In genomic region chr14:85234626-85235025, GRCh38 we compare ENCODE assay signal across 31 cellular contexts.
DNase-seq lines count a peak whose midpoint lies in the region; ATAC-seq, FAIRE-seq and TF ChIP-seq lines count a peak whose summit lies in the region.
"Had no signal": no experiment of that assay in that cellular context is flagged by ENCODE, and none has a peak within 500 bp of the region (broad histone marks: within the 10 kb centered on the region; RNA-seq: fewer than 3 reads in every experiment).

No MANE protein-coding gene starts in this region.

- 0 out of 4 replicates have a peak overlapping the region, but pooled peaks of 1 of the 2 experiments have one; percentile 9 for H4K8ac ChIP-seq in IMR-90 (ENCODE audit: low read depth in 2 of 2, low read length in 2 of 2)

- intact Hi-C loops in IMR-90 (cut with micrococcal nuclease), result no loop called here

- H3K27ac ChIP-seq in IMR-90 (ENCODE audit: insufficient read depth, low read length), result no peak overlapping the region
- H3K27ac ChIP-seq in astrocyte (ENCODE audit: low read depth, low read length), result no peak overlapping the region
- H3K27ac ChIP-seq: prostate gland, right lobe of liver, thoracic aorta, vagina had no signal

- no peak for TF ChIP-seq POLR2A in IMR-90 (IDR thresholded peaks at IDR 0.05; ENCODE audit: low read depth, low read length)

- dilution Hi-C loops in IMR-90 (cut with HindIII; ENCODE audit: low sequenced_read_pairs, unreplicated experiment), result no loop called here

- H3K4me3 Mint-ChIP-seq in astrocyte (ENCODE audit: unreplicated experiment) (no peak overlapping the region), endothelial cell (ENCODE audit: unreplicated experiment) (no peak overlapping the region)
- H3K4me3 Mint-ChIP-seq: activated T-cell treated with anti-CD3 and anti-CD28 coated beads, Interleukin-2, amount 50 U/mL, for 72 hours; CD14-positive monocyte; IgD-negative memory B cell; naive thymus-derived CD4-positive, alpha-beta T cell; stimulated activated naive CD8-positive, alpha-beta T cell treated with anti-CD3 and anti-CD28 coated beads, Interleukin-15, amount 100 ng/mL, for 72 hours had no signal

- no peak overlapping the region for H3K56ac ChIP-seq in IMR-90 (ENCODE audit: extremely low read depth, insufficient read depth, low read length)

- peaks cover 15% of the 10 kb centered on the region for H3K4me1 Mint-ChIP-seq in astrocyte (ENCODE audit: low read depth, unreplicated experiment)
- H3K4me1 Mint-ChIP-seq in endothelial cell (ENCODE audit: unreplicated experiment), result no peaks in the 10 kb centered on the region
- H3K4me1 Mint-ChIP-seq: CD14-positive monocyte; IgD-negative memory B cell; naive thymus-derived CD4-positive, alpha-beta T cell; stimulated activated naive CD8-positive, alpha-beta T cell treated with anti-CD3 and anti-CD28 coated beads, Interleukin-15, amount 100 ng/mL, for 72 hours had no signal

- H3K27me3 Mint-ChIP-seq in astrocyte (ENCODE audit: low read depth, unreplicated experiment) (no peaks in the 10 kb centered on the region), endothelial cell (ENCODE audit: unreplicated experiment) (no peaks in the 10 kb centered on the region)
- H3K27me3 Mint-ChIP-seq: IgD-negative memory B cell; naive thymus-derived CD4-positive, alpha-beta T cell; stimulated activated naive CD8-positive, alpha-beta T cell treated with anti-CD3 and anti-CD28 coated beads, Interleukin-15, amount 100 ng/mL, for 72 hours had no signal

- H2BK15ac ChIP-seq in IMR-90 (ENCODE audit: low read depth, low read length), result peak overlapping the region; percentile 7; the same call in 1 of the 3 replicates

- H3K79me1 ChIP-seq in IMR-90 (ENCODE audit: low read depth in 1 of 2, low read length in 2 of 2), result no peaks in the 10 kb centered on the region

- no peaks in the 10 kb centered on the region for H3K36me3 Mint-ChIP-seq in astrocyte (ENCODE audit: low read depth, unreplicated experiment)
- no peaks in the 10 kb centered on the region for H3K36me3 Mint-ChIP-seq in endothelial cell (ENCODE audit: low read depth, unreplicated experiment)
- H3K36me3 Mint-ChIP-seq: CD14-positive monocyte; IgD-negative memory B cell; naive thymus-derived CD4-positive, alpha-beta T cell had no signal

- no peak for ATAC-seq in IMR-90 (ENCODE audit: low read depth)
- ATAC-seq in GM19023 (IDR thresholded peaks at IDR 0.05; ENCODE audit: unreplicated experiment), result no peak
- ATAC-seq in HG02588 (IDR thresholded peaks at IDR 0.05; ENCODE audit: unreplicated experiment), result no peak
- ATAC-seq: activated CD4-positive, CD25-positive, alpha-beta regulatory T cell treated with anti-CD3 and anti-CD28 coated beads, Interleukin-2, amount 50 U/mL, for 24 hours; activated T-cell treated with anti-CD3 and anti-CD28 coated beads, Interleukin-2, amount 50 U/mL, for 72 hours; left ventricle myocardium superior; naive thymus-derived CD4-positive, alpha-beta T cell; right lobe of liver; stimulated activated naive CD8-positive, alpha-beta T cell treated with anti-CD3 and anti-CD28 coated beads, Interleukin-15, amount 100 ng/mL, for 72 hours had no signal

- H3K9me1 ChIP-seq in IMR-90 (ENCODE audit: insufficient read depth, low read length), result peaks cover 3% of the 10 kb centered on the region; the same call in 1 of the 2 replicates

- no TSS peak for BruUV-seq in IMR-90 (replicated peaks; lab: Mats Ljungman, UMichigan)

- peak overlapping the region; percentile 58; the same call in 1 of the 2 replicates for H3K4ac ChIP-seq in IMR-90 (ENCODE audit: low read depth, low read length)

- no peak overlapping the region for H2AK9ac ChIP-seq in IMR-90 (replicated peaks; ENCODE audit: low read depth, low read length, poor library complexity)

- H4K20me1 ChIP-seq in IMR-90 (ENCODE audit: insufficient read depth, low read length) (no peaks in the 10 kb centered on the region), astrocyte (ENCODE audit: insufficient read depth, low read length) (no peaks in the 10 kb centered on the region)

- 0 out of 2 replicates have a peak overlapping the region, but pooled peaks have one; percentile 13 for H2BK20ac ChIP-seq in IMR-90 (ENCODE audit: low read depth, low read length)

- CTCF ChIA-PET in IMR-90 (lab: Yijun Ruan, JAX), result interaction anchor here (0.9 kb wide), 1 partner anchor 10 kb away, joined by 3 read pairs; no protein-coding TSS in a partner anchor

- H4K5ac ChIP-seq in IMR-90 (ENCODE audit: low read depth, low read length), result no peak overlapping the region

- H3K4me3 ChIP-seq in IMR-90 (ENCODE audit: insufficient read depth, low read depth, low read length) (no peak overlapping the region), astrocyte (ENCODE audit: insufficient read depth, low read depth, low read length) (no peak overlapping the region)
- H3K4me3 ChIP-seq: prostate gland, right lobe of liver, thoracic aorta, vagina had no signal

- no peak for FAIRE-seq in astrocyte (lab: Jason Lieb, UNC)
- FAIRE-seq: GM19239 had no signal

- peak overlapping the region; percentile 20; the same call in 1 of the 2 replicates for H4K91ac ChIP-seq in IMR-90 (ENCODE audit: insufficient read depth, low read depth, low read length)

- H3K79me2 ChIP-seq in astrocyte (ENCODE audit: insufficient read depth, low read length), result no peaks in the 10 kb centered on the region

- H3K18ac ChIP-seq in IMR-90 (ENCODE audit: low read depth, low read length), result no peak overlapping the region; the same call in 1 of the 2 replicates

- H3K14ac ChIP-seq in IMR-90 (replicated peaks; ENCODE audit: low read depth, low read length), result peak overlapping the region; percentile 53; the same call in 1 of the 2 replicates

- no peak overlapping the region for H3K9ac ChIP-seq in IMR-90 (ENCODE audit: low read depth, low read length)
- H3K9ac ChIP-seq in astrocyte (ENCODE audit: low read length), result no peak overlapping the region

- no peak for TF ChIP-seq RAD21 in IMR-90 (IDR thresholded peaks at IDR 0.05; ENCODE audit: low read length)

- POLR2A ChIA-PET in IMR-90 (lab: Charles Lee; ENCODE audit: unreplicated experiment), result no interaction called here

- TF ChIP-seq CTCF in IMR-90 (conservative IDR thresholded peaks at IDR 0.05; ENCODE audit: low read depth, low read length) (no peak), astrocyte (IDR thresholded peaks at IDR 0.05; ENCODE audit: insufficient read depth, low read depth, low read length) (no peak), endothelial cell (IDR thresholded peaks at IDR 0.05; ENCODE audit: unreplicated experiment) (no peak)

- no peaks in the 10 kb centered on the region for H3K36me3 ChIP-seq in IMR-90 (ENCODE audit: control insufficient read depth, insufficient read depth, low read length)
- no peaks in the 10 kb centered on the region for H3K36me3 ChIP-seq in astrocyte (ENCODE audit: insufficient read depth, low read length)
- H3K36me3 ChIP-seq: prostate gland, right lobe of liver, thoracic aorta, vagina had no signal

- H2AK5ac ChIP-seq in IMR-90 (ENCODE audit: low read depth, low read length), result peak overlapping the region; percentile 77

- H3K9me3 Mint-ChIP-seq in astrocyte (ENCODE audit: unreplicated experiment), result no peaks in the 10 kb centered on the region
- H3K9me3 Mint-ChIP-seq in endothelial cell (ENCODE audit: unreplicated experiment), result no peaks in the 10 kb centered on the region

- no CpG with 5 or more reads among the region's 6 CpGs for WGBS in IMR-90 (ENCODE audit: extremely low coverage in 2 of 2, insufficient read length in 1 of 2), 2 experiments

- peaks cover 4% of the 10 kb centered on the region; the same call in 1 of the 2 replicates for H3K4me1 ChIP-seq in IMR-90 (ENCODE audit: control insufficient read depth, insufficient read depth, low read length)
- peaks cover 6% of the 10 kb centered on the region for H3K4me1 ChIP-seq in astrocyte (ENCODE audit: insufficient read depth, low read length)
- H3K4me1 ChIP-seq: prostate gland, right lobe of liver, vagina had no signal

- H3K27me3 ChIP-seq in IMR-90 (ENCODE audit: control insufficient read depth, insufficient read depth, low read length), result no peaks in the 10 kb centered on the region
- H3K27me3 ChIP-seq in astrocyte (ENCODE audit: insufficient read depth, low read length), result no peaks in the 10 kb centered on the region
- H3K27me3 ChIP-seq: right lobe of liver, vagina had no signal

- H2BK5ac ChIP-seq in IMR-90 (ENCODE audit: low read depth, low read length, poor library complexity, severe bottlenecking), result peak overlapping the region; percentile 42

- in situ Hi-C loops in IMR-90 (cut with MboI; ENCODE audit: low sequenced_read_pairs), result no loop called here

- DNase-seq in ELR (ENCODE audit: low read depth) (peak; percentile 44), IMR-90 (no peak), astrocyte (ENCODE audit: low read depth) (no peak), kidney tubule cell (ENCODE audit: low spot score) (peak; percentile 63), GM03348 (ENCODE audit: low spot score) (no peak), endothelial cell (ENCODE audit: low spot score) (no peak)
- DNase-seq: activated CD4-positive, alpha-beta T cell treated with anti-CD3 and anti-CD28 coated beads, Interleukin-2, amount 50 U/mL, for 4 hours; activated T-cell treated with anti-CD3 and anti-CD28 coated beads, Interleukin-2, amount 50 U/mL, for 72 hours; Calu3; DND-41; glutamatergic neuron; left ventricle myocardium superior; naive thymus-derived CD4-positive, alpha-beta T cell; NCI-H1048; NCI-H2107; NCI-H510A; occipital lobe; right lobe of liver; stimulated activated CD4-positive, alpha-beta T cell treated with anti-CD3 and anti-CD28 coated beads, Interleukin-12 subunit alpha, Interleukin-12 subunit beta, amount 100 ng/mL, for 4 hours; stimulated activated CD4-positive, alpha-beta T cell treated with anti-CD3 and anti-CD28 coated beads, Interleukin-2, amount 100 ng/mL, for 48 hours; stimulated activated naive CD8-positive, alpha-beta T cell treated with anti-CD3 and anti-CD28 coated beads, Interleukin-15, amount 100 ng/mL, for 72 hours; T-helper 2 cell had no signal

- H3K4me2 ChIP-seq in IMR-90 (ENCODE audit: low read depth, low read length) (peak overlapping the region; percentile 46; the same call in 1 of the 2 replicates), astrocyte (ENCODE audit: low read length) (peak overlapping the region; percentile 23)

- H3K9me3 ChIP-seq in IMR-90 (ENCODE audit: control insufficient read depth, insufficient read depth, low read length) (no peaks in the 10 kb centered on the region), astrocyte (ENCODE audit: insufficient read depth, low read depth, low read length) (no peaks in the 10 kb centered on the region)
- H3K9me3 ChIP-seq: prostate gland, right lobe of liver, thoracic aorta, vagina had no signal

- no peak overlapping the region for H2AFZ ChIP-seq in IMR-90 (replicated peaks; ENCODE audit: low read length, poor library complexity)
- no peak overlapping the region for H2AFZ ChIP-seq in astrocyte (ENCODE audit: low read depth, low read length)

- peak overlapping the region; percentile 66 for H2BK120ac ChIP-seq in IMR-90 (ENCODE audit: low read depth, low read length)

- H3K23ac ChIP-seq in IMR-90 (ENCODE audit: low read depth, low read length), result no peak overlapping the region

- H3K27ac Mint-ChIP-seq in astrocyte (ENCODE audit: unreplicated experiment) (peak overlapping the region; percentile 67), endothelial cell (ENCODE audit: unreplicated experiment) (no peak overlapping the region)
- H3K27ac Mint-ChIP-seq: activated T-cell treated with anti-CD3 and anti-CD28 coated beads, Interleukin-2, amount 50 U/mL, for 72 hours; CD14-positive monocyte; IgD-negative memory B cell; naive thymus-derived CD4-positive, alpha-beta T cell; stimulated activated naive CD8-positive, alpha-beta T cell treated with anti-CD3 and anti-CD28 coated beads, Interleukin-15, amount 100 ng/mL, for 72 hours had no signal

Comparison
In these comparisons a context has a peak if more than half of its experiments do, and no peak if none do; other contexts are left out.
1. DNase-seq: peak in ELR (single experiment) and kidney tubule cell (single experiment); none in IMR-90 (single experiment), astrocyte (single experiment), GM03348 (single experiment) and endothelial cell (single experiment).